ENCODE assay signal across 1 cellular context in genomic region chr3:79419222-79419621, GRCh38.
TF ChIP-seq lines count a peak whose summit lies in the region.

No MANE protein-coding gene starts in this region.

TF ChIP-seq in H1, 55 proteins besides CTCF, POLR2A, EP300 and RAD21:
- TF ChIP-seq MAFK (IDR thresholded peaks at IDR 0.05; ENCODE audit: low read depth, low read length) (0 out of 2 replicates have a peak, but pooled peaks have one; percentile 6), ATF3 (IDR thresholded peaks at IDR 0.05; ENCODE audit: insufficient read depth, low read depth, low read length) (no peak)
